Comparison of ENCODE assay signal across 33 cellular contexts in genomic region chr7:85628187-85628586, GRCh38.
"Had no signal": no experiment of that assay in that cellular context is flagged by ENCODE, and none has a peak within 500 bp of the region (broad histone marks: within the 10 kb centered on the region; RNA-seq: fewer than 3 reads in every experiment).

No MANE protein-coding gene starts in this region.

- H3K4me1 ChIP-seq: ascending aorta, breast epithelium, colonic mucosa, esophagus squamous epithelium, gastroesophageal sphincter had no signal

- H3K36me3 ChIP-seq: ascending aorta, breast epithelium, cardiac muscle cell, colonic mucosa, esophagus squamous epithelium, gastroesophageal sphincter had no signal

- H3K27me3 Mint-ChIP-seq: activated CD4-positive, alpha-beta memory T cell treated with anti-CD3 and anti-CD28 coated beads for 36 hours; activated CD4-positive, alpha-beta T cell treated with anti-CD3 and anti-CD28 coated beads for 36 hours; activated CD4-positive, alpha-beta T cell treated with anti-CD3 and anti-CD28 coated beads, Interleukin-2, amount 10 ng/mL, durations not matched to agents 24 days and 14 days; activated CD8-positive, alpha-beta memory T cell treated with anti-CD3 and anti-CD28 coated beads, Interleukin-2, amount 10 ng/mL, durations not matched to agents 7 days and 5 days; activated naive CD4-positive, alpha-beta T cell treated with anti-CD3 and anti-CD28 coated beads, Interleukin-2, amount 10 ng/mL, durations not matched to agents 7 days and 5 days; activated naive CD8-positive, alpha-beta T cell treated with anti-CD3 and anti-CD28 coated beads, Interleukin-2, amount 10 ng/mL, durations not matched to agents 7 days and 5 days; T-helper 17 cell had no signal

- H3K27me3 ChIP-seq: ascending aorta, breast epithelium, cardiac muscle cell, colonic mucosa, esophagus squamous epithelium, gastroesophageal sphincter had no signal

- H3K27ac Mint-ChIP-seq: activated CD4-positive, alpha-beta memory T cell treated with anti-CD3 and anti-CD28 coated beads for 36 hours; activated CD4-positive, alpha-beta T cell treated with anti-CD3 and anti-CD28 coated beads for 36 hours; activated CD4-positive, alpha-beta T cell treated with anti-CD3 and anti-CD28 coated beads, Interleukin-2, amount 10 ng/mL, durations not matched to agents 24 days and 14 days; activated CD8-positive, alpha-beta memory T cell treated with anti-CD3 and anti-CD28 coated beads, Interleukin-2, amount 10 ng/mL, durations not matched to agents 7 days and 5 days; activated CD8-positive, alpha-beta T cell treated with anti-CD3 and anti-CD28 coated beads, Interleukin-2, amount 10 ng/mL, durations not matched to agents 7 days and 5 days; activated naive CD4-positive, alpha-beta T cell treated with anti-CD3 and anti-CD28 coated beads, Interleukin-2, amount 10 ng/mL, durations not matched to agents 7 days and 5 days; activated naive CD4-positive, alpha-beta T cell treated with anti-CD3 and anti-CD28 coated beads, Interleukin-2, amount 50 U/mL, for 72 hours; activated naive CD8-positive, alpha-beta T cell treated with anti-CD3 and anti-CD28 coated beads, Interleukin-2, amount 10 ng/mL, durations not matched to agents 7 days and 5 days; activated T-cell treated with anti-CD3 and anti-CD28 coated beads, Interleukin-2, amount 50 U/mL, for 72 hours; brain; T-helper 17 cell; T-helper 2 cell treated with Interferon-gamma antibody and Interleukin-4, amounts not matched to agents 5 μg/mL and 100 μg/mL, for 36 hours had no signal

- H3K36me3 Mint-ChIP-seq: activated CD4-positive, alpha-beta memory T cell treated with anti-CD3 and anti-CD28 coated beads for 36 hours; activated CD8-positive, alpha-beta memory T cell treated with anti-CD3 and anti-CD28 coated beads, Interleukin-2, amount 10 ng/mL, durations not matched to agents 7 days and 5 days; activated naive CD4-positive, alpha-beta T cell treated with anti-CD3 and anti-CD28 coated beads, Interleukin-2, amount 10 ng/mL, durations not matched to agents 7 days and 5 days; activated naive CD4-positive, alpha-beta T cell treated with anti-CD3 and anti-CD28 coated beads, Interleukin-2, amount 50 U/mL, for 72 hours; activated naive CD8-positive, alpha-beta T cell treated with anti-CD3 and anti-CD28 coated beads, Interleukin-2, amount 10 ng/mL, durations not matched to agents 7 days and 5 days; brain had no signal

- H3K9me3 Mint-ChIP-seq: activated CD4-positive, alpha-beta T cell treated with anti-CD3 and anti-CD28 coated beads, Interleukin-2, amount 10 ng/mL, durations not matched to agents 24 days and 14 days; activated naive CD4-positive, alpha-beta T cell treated with anti-CD3 and anti-CD28 coated beads, Interleukin-2, amount 10 ng/mL, durations not matched to agents 7 days and 5 days; activated naive CD8-positive, alpha-beta T cell treated with anti-CD3 and anti-CD28 coated beads, Interleukin-2, amount 10 ng/mL, durations not matched to agents 7 days and 5 days; T-helper 2 cell treated with Interferon-gamma antibody and Interleukin-4, amounts not matched to agents 5 μg/mL and 100 μg/mL, for 36 hours had no signal

- FAIRE-seq: endometrium, endothelial cell of umbilical vein had no signal

- H3K4me3 Mint-ChIP-seq: activated CD4-positive, alpha-beta memory T cell treated with anti-CD3 and anti-CD28 coated beads for 36 hours; activated CD4-positive, alpha-beta T cell treated with anti-CD3 and anti-CD28 coated beads for 36 hours; activated CD4-positive, alpha-beta T cell treated with anti-CD3 and anti-CD28 coated beads, Interleukin-2, amount 10 ng/mL, durations not matched to agents 24 days and 14 days; activated CD8-positive, alpha-beta memory T cell treated with anti-CD3 and anti-CD28 coated beads, Interleukin-2, amount 10 ng/mL, durations not matched to agents 7 days and 5 days; activated CD8-positive, alpha-beta T cell treated with anti-CD3 and anti-CD28 coated beads, Interleukin-2, amount 10 ng/mL, durations not matched to agents 7 days and 5 days; activated naive CD4-positive, alpha-beta T cell treated with anti-CD3 and anti-CD28 coated beads, Interleukin-2, amount 10 ng/mL, durations not matched to agents 7 days and 5 days; activated naive CD8-positive, alpha-beta T cell treated with anti-CD3 and anti-CD28 coated beads, Interleukin-2, amount 10 ng/mL, durations not matched to agents 7 days and 5 days; activated T-cell treated with anti-CD3 and anti-CD28 coated beads, Interleukin-2, amount 50 U/mL, for 72 hours; brain; T-helper 17 cell; T-helper 2 cell treated with Interferon-gamma antibody and Interleukin-4, amounts not matched to agents 5 μg/mL and 100 μg/mL, for 36 hours had no signal

- H3K4me1 Mint-ChIP-seq: activated CD4-positive, alpha-beta T cell treated with anti-CD3 and anti-CD28 coated beads for 36 hours; activated CD4-positive, alpha-beta T cell treated with anti-CD3 and anti-CD28 coated beads, Interleukin-2, amount 10 ng/mL, durations not matched to agents 24 days and 14 days; activated CD8-positive, alpha-beta memory T cell treated with anti-CD3 and anti-CD28 coated beads, Interleukin-2, amount 10 ng/mL, durations not matched to agents 7 days and 5 days; activated naive CD4-positive, alpha-beta T cell treated with anti-CD3 and anti-CD28 coated beads, Interleukin-2, amount 10 ng/mL, durations not matched to agents 7 days and 5 days; activated naive CD8-positive, alpha-beta T cell treated with anti-CD3 and anti-CD28 coated beads, Interleukin-2, amount 10 ng/mL, durations not matched to agents 7 days and 5 days; brain; T-helper 17 cell had no signal

- H3K27ac ChIP-seq: ascending aorta, breast epithelium, cardiac muscle cell, colonic mucosa, epithelial cell of prostate, esophagus squamous epithelium, gastroesophageal sphincter had no signal

- DNase-seq: activated CD4-positive, alpha-beta memory T cell treated with anti-CD3 and anti-CD28 coated beads for 36 hours; activated CD4-positive, alpha-beta T cell treated with anti-CD3 and anti-CD28 coated beads for 36 hours; activated CD4-positive, alpha-beta T cell treated with anti-CD3 and anti-CD28 coated beads, Interleukin-2, amount 10 ng/mL, durations not matched to agents 24 days and 14 days; activated CD4-positive, CD25-positive, alpha-beta regulatory T cell; activated CD4-positive, CD25-positive, alpha-beta regulatory T cell treated with anti-CD3 and anti-CD28 coated beads, Interleukin-2, amount 50 U/mL, for 72 hours; activated CD8-positive, alpha-beta memory T cell treated with anti-CD3 and anti-CD28 coated beads, Interleukin-2, amount 10 ng/mL, durations not matched to agents 7 days and 5 days; activated CD8-positive, alpha-beta memory T cell treated with anti-CD3 and anti-CD28 coated beads, Interleukin-2, amount 50 U/mL, for 4 hours; activated CD8-positive, alpha-beta T cell treated with anti-CD3 and anti-CD28 coated beads, Interleukin-2, amount 10 ng/mL, durations not matched to agents 7 days and 5 days; activated gamma-delta T cell; activated naive CD4-positive, alpha-beta T cell; activated naive CD4-positive, alpha-beta T cell treated with anti-CD3 and anti-CD28 coated beads, Interleukin-2, amount 10 ng/mL, durations not matched to agents 7 days and 5 days; activated naive CD8-positive, alpha-beta T cell treated with anti-CD3 and anti-CD28 coated beads, Interleukin-2, amount 10 ng/mL, durations not matched to agents 7 days and 5 days; activated T-cell treated with anti-CD3 and anti-CD28 coated beads, Interleukin-2, amount 50 U/mL, for 1 hour; activated T-cell treated with anti-CD3 and anti-CD28 coated beads, Interleukin-2, amount 50 U/mL, for 72 hours; central memory CD4-positive, alpha-beta T cell; cerebellar nuclear complex; colonic mucosa; effector CD8-positive, alpha-beta T cell; esophagus squamous epithelium; foreskin melanocyte; T-helper 1 cell; T-helper 17 cell; T1000 had no signal

- H3K4me3 ChIP-seq: ascending aorta, breast epithelium, cardiac muscle cell, colonic mucosa, esophagus squamous epithelium, gastroesophageal sphincter had no signal

- H3K9me3 ChIP-seq: ascending aorta, colonic mucosa, esophagus squamous epithelium, gastroesophageal sphincter had no signal

- ATAC-seq: activated CD4-positive, alpha-beta T cell treated with anti-CD3 and anti-CD28 coated beads for 36 hours; activated CD8-positive, alpha-beta memory T cell treated with anti-CD3 and anti-CD28 coated beads, Interleukin-2, amount 10 ng/mL, durations not matched to agents 7 days and 5 days; activated CD8-positive, alpha-beta T cell treated with anti-CD3 and anti-CD28 coated beads, Interleukin-2, amount 10 ng/mL, durations not matched to agents 7 days and 5 days; activated naive CD4-positive, alpha-beta T cell treated with anti-CD3 and anti-CD28 coated beads, Interleukin-2, amount 50 U/mL, for 72 hours; activated T-cell treated with anti-CD3 and anti-CD28 coated beads, Interleukin-2, amount 50 U/mL, for 72 hours; gastroesophageal sphincter; T-helper 17 cell had no signal
